3 cellular contexts compared by ENCODE assay signal in genomic region chr1:29876902-29877301, GRCh38.
TF ChIP-seq lines count a peak whose summit lies in the region.

No MANE protein-coding gene starts in this region.

TF ChIP-seq in A549, 52 proteins besides CTCF, POLR2A, EP300 and RAD21 (continued from another document):
- no peak for TF ChIP-seq SREBF2 (IDR thresholded peaks at IDR 0.05)
- TF ChIP-seq MAX (IDR thresholded peaks at IDR 0.05): no peak
- no peak for TF ChIP-seq ATOH8 (CRISPR knock-in tag; IDR thresholded peaks at IDR 0.05; ENCODE audit: low read depth)
- TF ChIP-seq JUN (IDR thresholded peaks at IDR 0.05): no peak
- TF ChIP-seq ZC3H11A (IDR thresholded peaks at IDR 0.05): no peak
- no peak for TF ChIP-seq RNF2 (IDR thresholded peaks at IDR 0.05; ENCODE audit: borderline replicate concordance, low read depth)
- no peak for TF ChIP-seq FOXS1 (CRISPR knock-in tag; IDR thresholded peaks at IDR 0.05)
- TF ChIP-seq USF2 (IDR thresholded peaks at IDR 0.05): no peak
- no peak for TF ChIP-seq BHLHE40 (IDR thresholded peaks at IDR 0.05; ENCODE audit: low read depth, low read length)

TF ChIP-seq in GM23338, 12 proteins besides CTCF, POLR2A, EP300 and RAD21 (continues in another document):
- TF ChIP-seq REST (IDR thresholded peaks at IDR 0.05; ENCODE audit: unreplicated experiment) (no peak), ZNF462 (CRISPR knock-in tag; IDR thresholded peaks at IDR 0.05) (no peak), ETS1 (IDR thresholded peaks at IDR 0.05) (no peak), EZH2 (IDR thresholded peaks at IDR 0.05; ENCODE audit: low read depth, unreplicated experiment) (no peak), EZH2phosphoT487 (IDR thresholded peaks at IDR 0.05; ENCODE audit: unreplicated experiment) (no peak), NANOG (IDR thresholded peaks at IDR 0.05; ENCODE audit: borderline replicate concordance) (no peak), ZNF114 (CRISPR knock-in tag; IDR thresholded peaks at IDR 0.05) (no peak), CREB1 (CRISPR knock-in tag; IDR thresholded peaks at IDR 0.05; ENCODE audit: low read depth) (no peak), JUNB (IDR thresholded peaks at IDR 0.05; ENCODE audit: unreplicated experiment) (no peak), POLR2AphosphoS5 (IDR thresholded peaks at IDR 0.05; ENCODE audit: low read depth) (no peak)

TF ChIP-seq in WTC11, 78 proteins besides CTCF, POLR2A, EP300 and RAD21 (continued from another document):
- TF ChIP-seq ZMAT4 (CRISPR knock-in tag; IDR thresholded peaks at IDR 0.05) (no peak), FOXP1 (CRISPR knock-in tag; IDR thresholded peaks at IDR 0.05; ENCODE audit: borderline replicate concordance) (no peak), SP1 (CRISPR knock-in tag; conservative IDR thresholded peaks at IDR 0.05) (no peak), PRRX2 (CRISPR knock-in tag; IDR thresholded peaks at IDR 0.05) (no peak), USF2 (CRISPR knock-in tag; IDR thresholded peaks at IDR 0.05) (no peak), ZNF512 (CRISPR knock-in tag; IDR thresholded peaks at IDR 0.05; ENCODE audit: borderline replicate concordance) (no peak)
